ENCODE assay signal across 8 cellular contexts in the genomic region with DNA sequence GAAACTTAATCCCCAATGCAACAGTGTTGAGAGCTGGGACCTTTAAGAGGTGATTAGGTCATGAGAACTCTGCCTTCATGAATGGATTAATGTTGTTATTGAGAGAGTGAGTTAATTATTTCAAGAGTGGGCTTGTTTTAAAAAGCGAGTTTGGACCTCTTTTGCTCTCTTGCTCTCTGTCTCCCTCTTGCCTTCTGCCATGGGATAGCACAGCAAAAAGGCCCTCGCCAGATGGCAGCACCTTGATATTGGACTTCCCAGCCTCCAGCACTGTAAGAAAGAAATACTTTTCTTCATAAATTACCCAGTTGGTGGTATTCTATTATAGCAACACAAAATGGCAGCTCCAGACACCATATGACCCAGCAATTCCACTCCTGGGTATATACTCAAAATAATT. TPM values are rescaled to one million over a fixed set of nuclear protein-coding genes. Genes with fewer than 3 reads are reported as not detected.
DNase-seq lines count a peak whose midpoint lies in the region; ATAC-seq and TF ChIP-seq lines count a peak whose summit lies in the region.

No MANE protein-coding gene starts in this region.

- no peaks in the 10 kb centered on the region for H3K4me1 ChIP-seq in lung (ENCODE audit: control insufficient read depth in 2 of 2, insufficient read depth in 2 of 2, low read length in 2 of 2)

- peak; percentile 18 for DNase-seq in Daoy (ENCODE audit: low read depth)
- peak; percentile 13 for DNase-seq in LoVo (ENCODE audit: low spot score)
- DNase-seq in activated T-cell treated with anti-CD3 and anti-CD28 coated beads, Interleukin-2, amount 50 U/mL, for 24 hours, result peak; percentile 41
- DNase-seq in lung (ENCODE audit: low spot score), result no peak
- no peak for DNase-seq in HuH-7.5 (ENCODE audit: low spot score)
- no peak for DNase-seq in NCI-H2029 treated with DMSO at 0.1 percent for 48 hours (lab: John Stamatoyannopoulos, UW)

- ATAC-seq in lung (ENCODE audit: insufficient read depth, low FRiP score), result no peak
- ATAC-seq in GM19324 (IDR thresholded peaks at IDR 0.05; ENCODE audit: low FRiP score, unreplicated experiment), result no peak
- no peak for ATAC-seq in HG02763 (IDR thresholded peaks at IDR 0.05; ENCODE audit: unreplicated experiment)

- H3K9me3 Mint-ChIP-seq in activated T-cell treated with anti-CD3 and anti-CD28 coated beads, Interleukin-2, amount 50 U/mL, for 24 hours, result no peaks in the 10 kb centered on the region

- no peaks in the 10 kb centered on the region for H3K9me3 ChIP-seq in lung (ENCODE audit: control insufficient read depth in 2 of 2, insufficient read depth in 1 of 2, low read length in 1 of 2)

- TF ChIP-seq CTCF in lung (IDR thresholded peaks at IDR 0.05; ENCODE audit: control extremely low read depth, extremely low read depth), result peak; percentile 12

- H3K27ac ChIP-seq in lung (ENCODE audit: low read depth in 1 of 2, low read length in 1 of 2), result no peak overlapping the region

- H3K27me3 ChIP-seq in lung (ENCODE audit: control insufficient read depth, insufficient read depth), result peaks cover 9% of the 10 kb centered on the region

- no peak overlapping the region for H3K27ac Mint-ChIP-seq in activated T-cell treated with anti-CD3 and anti-CD28 coated beads, Interleukin-2, amount 50 U/mL, for 24 hours

- 51 to 89% methylated on average over 2 of the region's 2 CpGs for WGBS in lung, 2 donors

- H3K36me3 ChIP-seq in lung (ENCODE audit: control insufficient read depth in 2 of 2, insufficient read depth in 2 of 2, low read length in 2 of 2), result no peaks in the 10 kb centered on the region

- H3K36me3 Mint-ChIP-seq in activated T-cell treated with anti-CD3 and anti-CD28 coated beads, Interleukin-2, amount 50 U/mL, for 24 hours (ENCODE audit: low read depth), result no peaks in the 10 kb centered on the region

- H3K4me1 Mint-ChIP-seq in activated T-cell treated with anti-CD3 and anti-CD28 coated beads, Interleukin-2, amount 50 U/mL, for 24 hours (ENCODE audit: low read depth), result peaks cover 17% of the 10 kb centered on the region

- peaks cover 63% of the 10 kb centered on the region for H3K27me3 Mint-ChIP-seq in activated T-cell treated with anti-CD3 and anti-CD28 coated beads, Interleukin-2, amount 50 U/mL, for 24 hours

- no peak overlapping the region for H3K4me3 ChIP-seq in lung

- no peak overlapping the region for H3K4me3 Mint-ChIP-seq in activated T-cell treated with anti-CD3 and anti-CD28 coated beads, Interleukin-2, amount 50 U/mL, for 24 hours

RNA-seq across cellular contexts. Expression of gene ATP6AP2, which starts 7.0 kb away (rescaled TPM):
- 54.8 and 57.0 TPM in 2 replicates for total RNA-seq in Daoy (2014; rRNA removed; shearing (Covaris generic))
- total RNA-seq in lung, result 100 to 1,000 TPM; 103 to 108 TPM
- polyA plus RNA-seq in lung, result 100 to 1,000 TPM in 1 of 2 donors, 10 to 100 TPM in 1; 65.9 to 113 TPM

RNA-seq across cellular contexts. Expression of gene MPC1L, which starts 49.5 kb away (rescaled TPM):
- total RNA-seq in Daoy (2014; rRNA removed; shearing (Covaris generic)), result not detected in 2 replicates
- not detected for total RNA-seq in lung
- not detected for polyA plus RNA-seq in lung

Comparison
In these comparisons a context has a peak if more than half of its experiments do, and no peak if none do; other contexts are left out.
1. DNase-seq: peak in Daoy (single experiment), LoVo (single experiment) and activated T-cell treated with anti-CD3 and anti-CD28 coated beads, Interleukin-2, amount 50 U/mL, for 24 hours (single experiment); none in lung (single experiment), HuH-7.5 (single experiment) and NCI-H2029 treated with DMSO at 0.1 percent for 48 hours (single experiment).